9 cellular contexts compared by ENCODE assay signal in genomic region chr14:66311935-66312334, GRCh38.
"Had no signal": no experiment of that assay in that cellular context is flagged by ENCODE, and none has a peak within 500 bp of the region (broad histone marks: within the 10 kb centered on the region; RNA-seq: fewer than 3 reads in every experiment).

No MANE protein-coding gene starts in this region.

- DNase-seq: activated CD4-positive, CD25-positive, alpha-beta regulatory T cell; activated gamma-delta T cell; activated naive CD8-positive, alpha-beta T cell treated with anti-CD3 and anti-CD28 coated beads for 36 hours; activated T-cell treated with anti-CD3 and anti-CD28 coated beads, Interleukin-2, amount 50 U/mL, for 48 hours; pancreas; stimulated activated CD4-positive, alpha-beta T cell treated with anti-CD3 and anti-CD28 coated beads, Interleukin-4, amount 100 ng/mL, for 1 hour; stimulated activated CD8-positive, alpha-beta memory T cell treated with anti-CD3 and anti-CD28 coated beads, Interleukin-4, amount 100 ng/mL, for 48 hours; stimulated activated naive CD8-positive, alpha-beta T cell treated with anti-CD3 and anti-CD28 coated beads, Interleukin-15, Interleukin-2, amounts not matched to agents 100 U/mL and 50 U/mL, for 24 hours; upper lobe of right lung had no signal

- ATAC-seq: pancreas; stimulated activated naive CD8-positive, alpha-beta T cell treated with anti-CD3 and anti-CD28 coated beads, Interleukin-15, Interleukin-2, amounts not matched to agents 100 U/mL and 50 U/mL, for 24 hours; upper lobe of right lung had no signal
